Comparison of ENCODE assay signal across 1 cellular context in the genomic region with DNA sequence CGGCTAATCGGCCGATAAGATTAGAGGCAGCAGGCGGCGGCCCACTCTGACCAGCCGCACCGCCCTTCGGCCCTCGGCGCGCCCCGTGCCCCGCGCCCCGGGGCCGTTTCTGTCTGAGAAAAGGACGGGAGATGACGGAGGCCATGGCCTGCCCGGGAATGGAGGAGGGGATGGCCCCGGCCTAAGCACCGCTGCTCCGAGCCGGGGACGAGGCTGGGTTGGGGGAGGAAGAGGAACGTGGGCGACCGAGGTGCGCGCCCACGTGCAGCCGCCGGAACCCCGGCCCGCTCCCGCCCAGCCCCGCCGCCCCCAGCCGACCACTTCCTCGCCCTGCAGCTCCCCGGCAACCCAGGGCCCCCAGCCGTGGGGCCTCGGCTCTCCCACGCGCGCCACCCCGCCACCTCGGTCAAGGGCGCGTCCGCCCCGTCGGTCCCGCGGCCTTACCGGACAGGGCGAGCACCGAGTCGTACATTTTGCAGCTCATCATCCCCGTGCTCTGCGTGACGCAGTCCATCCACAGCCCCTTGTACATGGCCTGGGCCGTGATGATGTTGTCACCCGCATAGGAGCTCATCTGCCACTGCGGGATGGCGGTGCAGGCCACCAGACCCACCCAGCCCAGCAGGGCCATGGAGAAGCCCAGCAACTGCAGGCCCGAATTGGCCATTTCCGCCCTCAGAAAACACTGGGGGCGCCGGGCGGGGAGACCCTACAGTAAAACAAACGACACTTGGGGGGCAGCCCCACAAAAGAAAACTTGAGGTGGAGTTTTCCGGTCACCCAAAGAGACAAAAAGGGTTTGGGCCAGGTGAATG.
TF ChIP-seq lines count a peak whose summit lies in the region.

No MANE protein-coding gene starts in this region.

TF ChIP-seq in HEK293T, 16 proteins besides CTCF, POLR2A, EP300 and RAD21 (continued from another document):
- TF ChIP-seq PKNOX1 (IDR thresholded peaks at IDR 0.05) (no peak), NFRKB (IDR thresholded peaks at IDR 0.05) (no peak), LEF1 (IDR thresholded peaks at IDR 0.05; ENCODE audit: borderline replicate concordance) (no peak), SUZ12 (IDR thresholded peaks at IDR 0.05) (no peak), FOXK2 (IDR thresholded peaks at IDR 0.05) (no peak), L3MBTL2 (conservative IDR thresholded peaks at IDR 0.05) (no peak), BHLHE40 (IDR thresholded peaks at IDR 0.05; ENCODE audit: borderline replicate concordance) (no peak), ARNT (IDR thresholded peaks at IDR 0.05) (no peak), SP1 (IDR thresholded peaks at IDR 0.05) (no peak)
